3 cellular contexts compared by ENCODE assay signal in genomic region chr10:63366933-63367332, GRCh38.
TF ChIP-seq lines count a peak whose summit lies in the region.

No MANE protein-coding gene starts in this region.

TF ChIP-seq in liver, 16 proteins besides CTCF, POLR2A, EP300 and RAD21 (continued from another document):
- no peak for TF ChIP-seq REST (IDR thresholded peaks at IDR 0.05)
- no peak for TF ChIP-seq GABPA (IDR thresholded peaks at IDR 0.05 in 1 of 2, conservative IDR thresholded peaks at IDR 0.05 in 1 of 2)
- no peak for TF ChIP-seq FOXA2 (IDR thresholded peaks at IDR 0.05)
- no peak for TF ChIP-seq JUND (IDR thresholded peaks at IDR 0.05)
- peak; percentile 35 to 44 for TF ChIP-seq RXRA (IDR thresholded peaks at IDR 0.05)
- TF ChIP-seq SP1 (IDR thresholded peaks at IDR 0.05): no peak
- TF ChIP-seq HNF4G (IDR thresholded peaks at IDR 0.05): no peak
- TF ChIP-seq HNF4A (conservative IDR thresholded peaks at IDR 0.05): peak; percentile 71 to 77
- TF ChIP-seq YY1 (IDR thresholded peaks at IDR 0.05): peak; percentile 36
- TF ChIP-seq NR2F2 (IDR thresholded peaks at IDR 0.05): no peak
- no peak for TF ChIP-seq EGR1 (IDR thresholded peaks at IDR 0.05; ENCODE audit: low read depth in 2 of 2)

TF ChIP-seq in HepG2, 621 proteins besides CTCF, POLR2A, EP300 and RAD21 (continued from another document):
- TF ChIP-seq, protein P1, sequence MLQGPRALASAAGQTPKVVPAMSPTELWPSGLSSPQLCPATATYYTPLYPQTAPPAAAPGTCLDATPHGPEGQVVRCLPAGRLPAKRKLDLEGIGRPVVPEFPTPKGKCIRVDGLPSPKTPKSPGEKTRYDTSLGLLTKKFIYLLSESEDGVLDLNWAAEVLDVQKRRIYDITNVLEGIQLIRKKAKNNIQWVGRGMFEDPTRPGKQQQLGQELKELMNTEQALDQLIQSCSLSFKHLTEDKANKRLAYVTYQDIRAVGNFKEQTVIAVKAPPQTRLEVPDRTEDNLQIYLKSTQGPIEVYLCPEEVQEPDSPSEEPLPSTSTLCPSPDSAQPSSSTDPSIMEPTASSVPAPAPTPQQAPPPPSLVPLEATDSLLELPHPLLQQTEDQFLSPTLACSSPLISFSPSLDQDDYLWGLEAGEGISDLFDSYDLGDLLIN (CRISPR knock-in tag; IDR thresholded peaks at IDR 0.05; ENCODE audit: borderline replicate concordance): no peak
- no peak for TF ChIP-seq ZSCAN25 (CRISPR knock-in tag; IDR thresholded peaks at IDR 0.05)
- no peak for TF ChIP-seq ZNF275 (CRISPR knock-in tag; IDR thresholded peaks at IDR 0.05; ENCODE audit: borderline replicate concordance)
- TF ChIP-seq MXD4 (CRISPR knock-in tag; IDR thresholded peaks at IDR 0.05): no peak
- no peak for TF ChIP-seq ZNF136 (CRISPR knock-in tag; IDR thresholded peaks at IDR 0.05; ENCODE audit: low read depth)
- no peak for TF ChIP-seq REPIN1 (CRISPR knock-in tag; IDR thresholded peaks at IDR 0.05; ENCODE audit: borderline replicate concordance, low read depth)
- TF ChIP-seq, protein P2, sequence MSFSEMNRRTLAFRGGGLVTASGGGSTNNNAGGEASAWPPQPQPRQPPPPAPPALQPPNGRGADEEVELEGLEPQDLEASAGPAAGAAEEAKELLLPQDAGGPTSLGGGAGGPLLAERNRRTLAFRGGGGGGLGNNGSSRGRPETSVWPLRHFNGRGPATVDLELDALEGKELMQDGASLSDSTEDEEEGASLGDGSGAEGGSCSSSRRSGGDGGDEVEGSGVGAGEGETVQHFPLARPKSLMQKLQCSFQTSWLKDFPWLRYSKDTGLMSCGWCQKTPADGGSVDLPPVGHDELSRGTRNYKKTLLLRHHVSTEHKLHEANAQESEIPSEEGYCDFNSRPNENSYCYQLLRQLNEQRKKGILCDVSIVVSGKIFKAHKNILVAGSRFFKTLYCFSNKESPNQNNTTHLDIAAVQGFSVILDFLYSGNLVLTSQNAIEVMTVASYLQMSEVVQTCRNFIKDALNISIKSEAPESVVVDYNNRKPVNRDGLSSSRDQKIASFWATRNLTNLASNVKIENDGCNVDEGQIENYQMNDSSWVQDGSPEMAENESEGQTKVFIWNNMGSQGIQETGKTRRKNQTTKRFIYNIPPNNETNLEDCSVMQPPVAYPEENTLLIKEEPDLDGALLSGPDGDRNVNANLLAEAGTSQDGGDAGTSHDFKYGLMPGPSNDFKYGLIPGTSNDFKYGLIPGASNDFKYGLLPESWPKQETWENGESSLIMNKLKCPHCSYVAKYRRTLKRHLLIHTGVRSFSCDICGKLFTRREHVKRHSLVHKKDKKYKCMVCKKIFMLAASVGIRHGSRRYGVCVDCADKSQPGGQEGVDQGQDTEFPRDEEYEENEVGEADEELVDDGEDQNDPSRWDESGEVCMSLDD (CRISPR knock-in tag; IDR thresholded peaks at IDR 0.05; ENCODE audit: borderline replicate concordance): no peak
- no peak for TF ChIP-seq ZNF7 (CRISPR knock-in tag; IDR thresholded peaks at IDR 0.05)
- TF ChIP-seq YEATS2 (CRISPR knock-in tag; IDR thresholded peaks at IDR 0.05; ENCODE audit: borderline replicate concordance): no peak
- TF ChIP-seq ZNF468 (CRISPR knock-in tag; IDR thresholded peaks at IDR 0.05): no peak
- no peak for TF ChIP-seq RFX1 (IDR thresholded peaks at IDR 0.05)
TF ChIP-seq in HepG2: peak in this region for 0.

TF ChIP-seq in WTC11, 78 proteins besides CTCF, POLR2A, EP300 and RAD21 (continued from another document):
- TF ChIP-seq PRDM15 (CRISPR knock-in tag; IDR thresholded peaks at IDR 0.05) (no peak), GRHL2 (CRISPR knock-in tag; IDR thresholded peaks at IDR 0.05; ENCODE audit: insufficient replicate concordance, severe bottlenecking) (no peak), ZNF425 (CRISPR knock-in tag; conservative IDR thresholded peaks at IDR 0.05) (no peak), SOX15 (CRISPR knock-in tag; IDR thresholded peaks at IDR 0.05) (no peak), CREM (CRISPR knock-in tag; IDR thresholded peaks at IDR 0.05) (no peak)
